In the genomic region with DNA sequence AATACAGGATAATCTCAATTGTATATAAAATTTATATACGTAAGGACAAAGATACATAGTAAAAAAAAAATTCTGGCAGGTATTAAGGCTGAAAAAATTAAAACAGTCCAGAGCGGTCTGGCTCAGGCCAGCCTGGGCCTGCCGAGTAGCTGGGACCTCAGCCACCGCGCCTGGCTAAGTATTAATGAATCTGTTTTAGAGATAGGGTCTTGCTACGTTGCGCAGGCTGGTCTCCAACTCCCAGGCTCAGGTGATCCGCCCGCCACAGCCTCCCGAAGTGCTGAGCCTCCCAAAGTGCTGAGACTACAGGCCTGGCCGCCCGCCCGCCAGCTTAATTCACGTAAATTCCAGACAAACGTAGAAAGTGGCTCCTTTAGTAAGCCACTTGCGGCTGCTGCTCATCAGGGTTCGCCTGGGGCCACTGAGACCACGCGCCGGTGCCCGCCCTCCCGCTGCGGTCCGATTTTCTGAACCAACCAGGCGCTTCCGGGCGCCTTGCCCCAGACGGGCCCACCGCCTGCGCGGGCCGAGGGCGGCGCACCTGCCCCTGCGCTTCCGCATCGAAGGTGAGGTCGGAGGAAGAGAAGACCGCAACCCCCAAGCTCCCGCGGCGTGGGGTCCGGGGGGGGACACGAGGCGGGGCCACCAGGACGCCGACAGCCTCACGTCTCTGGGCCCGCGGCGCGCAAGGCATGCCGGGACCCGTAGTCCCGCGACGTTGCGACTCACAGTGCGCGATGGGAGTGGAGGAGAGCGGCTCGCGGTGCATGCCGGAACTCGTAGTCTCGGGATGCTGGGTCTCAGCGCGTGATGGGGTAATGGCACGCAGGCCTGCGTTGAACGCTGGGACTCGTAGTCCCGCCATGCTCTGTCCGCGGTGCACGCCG, we compare ENCODE assay signal across 1 cellular context.
TF ChIP-seq lines count a peak whose summit lies in the region.

No MANE protein-coding gene starts in this region.

TF ChIP-seq in K562, 482 proteins besides CTCF, POLR2A, EP300 and RAD21 (continued from another document):
- TF ChIP-seq, protein P1, sequence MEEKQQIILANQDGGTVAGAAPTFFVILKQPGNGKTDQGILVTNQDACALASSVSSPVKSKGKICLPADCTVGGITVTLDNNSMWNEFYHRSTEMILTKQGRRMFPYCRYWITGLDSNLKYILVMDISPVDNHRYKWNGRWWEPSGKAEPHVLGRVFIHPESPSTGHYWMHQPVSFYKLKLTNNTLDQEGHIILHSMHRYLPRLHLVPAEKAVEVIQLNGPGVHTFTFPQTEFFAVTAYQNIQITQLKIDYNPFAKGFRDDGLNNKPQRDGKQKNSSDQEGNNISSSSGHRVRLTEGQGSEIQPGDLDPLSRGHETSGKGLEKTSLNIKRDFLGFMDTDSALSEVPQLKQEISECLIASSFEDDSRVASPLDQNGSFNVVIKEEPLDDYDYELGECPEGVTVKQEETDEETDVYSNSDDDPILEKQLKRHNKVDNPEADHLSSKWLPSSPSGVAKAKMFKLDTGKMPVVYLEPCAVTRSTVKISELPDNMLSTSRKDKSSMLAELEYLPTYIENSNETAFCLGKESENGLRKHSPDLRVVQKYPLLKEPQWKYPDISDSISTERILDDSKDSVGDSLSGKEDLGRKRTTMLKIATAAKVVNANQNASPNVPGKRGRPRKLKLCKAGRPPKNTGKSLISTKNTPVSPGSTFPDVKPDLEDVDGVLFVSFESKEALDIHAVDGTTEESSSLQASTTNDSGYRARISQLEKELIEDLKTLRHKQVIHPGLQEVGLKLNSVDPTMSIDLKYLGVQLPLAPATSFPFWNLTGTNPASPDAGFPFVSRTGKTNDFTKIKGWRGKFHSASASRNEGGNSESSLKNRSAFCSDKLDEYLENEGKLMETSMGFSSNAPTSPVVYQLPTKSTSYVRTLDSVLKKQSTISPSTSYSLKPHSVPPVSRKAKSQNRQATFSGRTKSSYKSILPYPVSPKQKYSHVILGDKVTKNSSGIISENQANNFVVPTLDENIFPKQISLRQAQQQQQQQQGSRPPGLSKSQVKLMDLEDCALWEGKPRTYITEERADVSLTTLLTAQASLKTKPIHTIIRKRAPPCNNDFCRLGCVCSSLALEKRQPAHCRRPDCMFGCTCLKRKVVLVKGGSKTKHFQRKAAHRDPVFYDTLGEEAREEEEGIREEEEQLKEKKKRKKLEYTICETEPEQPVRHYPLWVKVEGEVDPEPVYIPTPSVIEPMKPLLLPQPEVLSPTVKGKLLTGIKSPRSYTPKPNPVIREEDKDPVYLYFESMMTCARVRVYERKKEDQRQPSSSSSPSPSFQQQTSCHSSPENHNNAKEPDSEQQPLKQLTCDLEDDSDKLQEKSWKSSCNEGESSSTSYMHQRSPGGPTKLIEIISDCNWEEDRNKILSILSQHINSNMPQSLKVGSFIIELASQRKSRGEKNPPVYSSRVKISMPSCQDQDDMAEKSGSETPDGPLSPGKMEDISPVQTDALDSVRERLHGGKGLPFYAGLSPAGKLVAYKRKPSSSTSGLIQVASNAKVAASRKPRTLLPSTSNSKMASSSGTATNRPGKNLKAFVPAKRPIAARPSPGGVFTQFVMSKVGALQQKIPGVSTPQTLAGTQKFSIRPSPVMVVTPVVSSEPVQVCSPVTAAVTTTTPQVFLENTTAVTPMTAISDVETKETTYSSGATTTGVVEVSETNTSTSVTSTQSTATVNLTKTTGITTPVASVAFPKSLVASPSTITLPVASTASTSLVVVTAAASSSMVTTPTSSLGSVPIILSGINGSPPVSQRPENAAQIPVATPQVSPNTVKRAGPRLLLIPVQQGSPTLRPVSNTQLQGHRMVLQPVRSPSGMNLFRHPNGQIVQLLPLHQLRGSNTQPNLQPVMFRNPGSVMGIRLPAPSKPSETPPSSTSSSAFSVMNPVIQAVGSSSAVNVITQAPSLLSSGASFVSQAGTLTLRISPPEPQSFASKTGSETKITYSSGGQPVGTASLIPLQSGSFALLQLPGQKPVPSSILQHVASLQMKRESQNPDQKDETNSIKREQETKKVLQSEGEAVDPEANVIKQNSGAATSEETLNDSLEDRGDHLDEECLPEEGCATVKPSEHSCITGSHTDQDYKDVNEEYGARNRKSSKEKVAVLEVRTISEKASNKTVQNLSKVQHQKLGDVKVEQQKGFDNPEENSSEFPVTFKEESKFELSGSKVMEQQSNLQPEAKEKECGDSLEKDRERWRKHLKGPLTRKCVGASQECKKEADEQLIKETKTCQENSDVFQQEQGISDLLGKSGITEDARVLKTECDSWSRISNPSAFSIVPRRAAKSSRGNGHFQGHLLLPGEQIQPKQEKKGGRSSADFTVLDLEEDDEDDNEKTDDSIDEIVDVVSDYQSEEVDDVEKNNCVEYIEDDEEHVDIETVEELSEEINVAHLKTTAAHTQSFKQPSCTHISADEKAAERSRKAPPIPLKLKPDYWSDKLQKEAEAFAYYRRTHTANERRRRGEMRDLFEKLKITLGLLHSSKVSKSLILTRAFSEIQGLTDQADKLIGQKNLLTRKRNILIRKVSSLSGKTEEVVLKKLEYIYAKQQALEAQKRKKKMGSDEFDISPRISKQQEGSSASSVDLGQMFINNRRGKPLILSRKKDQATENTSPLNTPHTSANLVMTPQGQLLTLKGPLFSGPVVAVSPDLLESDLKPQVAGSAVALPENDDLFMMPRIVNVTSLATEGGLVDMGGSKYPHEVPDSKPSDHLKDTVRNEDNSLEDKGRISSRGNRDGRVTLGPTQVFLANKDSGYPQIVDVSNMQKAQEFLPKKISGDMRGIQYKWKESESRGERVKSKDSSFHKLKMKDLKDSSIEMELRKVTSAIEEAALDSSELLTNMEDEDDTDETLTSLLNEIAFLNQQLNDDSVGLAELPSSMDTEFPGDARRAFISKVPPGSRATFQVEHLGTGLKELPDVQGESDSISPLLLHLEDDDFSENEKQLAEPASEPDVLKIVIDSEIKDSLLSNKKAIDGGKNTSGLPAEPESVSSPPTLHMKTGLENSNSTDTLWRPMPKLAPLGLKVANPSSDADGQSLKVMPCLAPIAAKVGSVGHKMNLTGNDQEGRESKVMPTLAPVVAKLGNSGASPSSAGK (IDR thresholded peaks at IDR 0.05) = peak; percentile 92
- TF ChIP-seq CREBBP (IDR thresholded peaks at IDR 0.05; ENCODE audit: low read depth, low read length) (no peak), ZBED1 (IDR thresholded peaks at IDR 0.05) (no peak), POLR2B (IDR thresholded peaks at IDR 0.05; ENCODE audit: low read depth, partially characterized antibody) (peak; percentile 40), BHLHE40 (IDR thresholded peaks at IDR 0.05; ENCODE audit: low read length) (peak; percentile 61), ETV6 (IDR thresholded peaks at IDR 0.05; ENCODE audit: borderline replicate concordance in 1 of 2, low read depth in 2 of 2, low read length in 1 of 2) (no peak), ETV6 (CRISPR knock-in tag; IDR thresholded peaks at IDR 0.05; ENCODE audit: borderline replicate concordance) (no peak), CTCFL (IDR thresholded peaks at IDR 0.05; ENCODE audit: borderline replicate concordance, insufficient read depth, low read depth, low read length, poor library complexity, severe bottlenecking) (no peak), ATF1 (CRISPR knock-in tag; IDR thresholded peaks at IDR 0.05) (no peak), ATF1 (tag; IDR thresholded peaks at IDR 0.05) (no peak), ZNF217 (CRISPR knock-in tag; IDR thresholded peaks at IDR 0.05) (no peak), SNIP1 (IDR thresholded peaks at IDR 0.05; ENCODE audit: low read depth) (no peak), LCOR (CRISPR knock-in tag; IDR thresholded peaks at IDR 0.05) (no peak), ZKSCAN3 (CRISPR knock-in tag; IDR thresholded peaks at IDR 0.05) (no peak), NFATC3 (IDR thresholded peaks at IDR 0.05) (no peak), SP2 (IDR thresholded peaks at IDR 0.05; ENCODE audit: extremely low read depth, low read depth, low read length, poor library complexity, severe bottlenecking) (no peak), ZNF778 (CRISPR knock-in tag; IDR thresholded peaks at IDR 0.05) (no peak), KAT8 (IDR thresholded peaks at IDR 0.05; ENCODE audit: low read depth) (no peak), TRIM24 (IDR thresholded peaks at IDR 0.05) (no peak), ZC3H11A (IDR thresholded peaks at IDR 0.05; ENCODE audit: low read depth, low read length) (no peak), ZBTB33 (CRISPR knock-in tag; IDR thresholded peaks at IDR 0.05) (no peak; the same call in 1 of the 2 replicates), PHTF2 (CRISPR knock-in tag; IDR thresholded peaks at IDR 0.05) (no peak), MXI1 (IDR thresholded peaks at IDR 0.05; ENCODE audit: low read depth, low read length) (no peak), KDM4B (IDR thresholded peaks at IDR 0.05; ENCODE audit: borderline replicate concordance in 2 of 2, low read depth in 1 of 2) (no peak; a peak in 1 of 4 replicates), HMG20B (CRISPR knock-in tag; IDR thresholded peaks at IDR 0.05) (no peak), ZNF589 (CRISPR knock-in tag; IDR thresholded peaks at IDR 0.05; ENCODE audit: low read depth) (no peak), ZNF212 (CRISPR knock-in tag; IDR thresholded peaks at IDR 0.05) (no peak), USF1 (CRISPR knock-in tag; IDR thresholded peaks at IDR 0.05) (peak; percentile 84)
- TF ChIP-seq, protein P2, sequence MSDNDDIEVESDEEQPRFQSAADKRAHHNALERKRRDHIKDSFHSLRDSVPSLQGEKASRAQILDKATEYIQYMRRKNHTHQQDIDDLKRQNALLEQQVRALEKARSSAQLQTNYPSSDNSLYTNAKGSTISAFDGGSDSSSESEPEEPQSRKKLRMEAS (CRISPR knock-in tag; IDR thresholded peaks at IDR 0.05) = peak; percentile 99
TF ChIP-seq in K562: peak in this region for 92.
